ENCODE assay signal across 1 cellular context in genomic region chr12:110079477-110080400, GRCh38.
TF ChIP-seq lines count a peak whose summit lies in the region.

No MANE protein-coding gene starts in this region.

TF ChIP-seq in HepG2, 621 proteins besides CTCF, POLR2A, EP300 and RAD21 (continued from another document and continues in another):
- TF ChIP-seq, protein P1, sequence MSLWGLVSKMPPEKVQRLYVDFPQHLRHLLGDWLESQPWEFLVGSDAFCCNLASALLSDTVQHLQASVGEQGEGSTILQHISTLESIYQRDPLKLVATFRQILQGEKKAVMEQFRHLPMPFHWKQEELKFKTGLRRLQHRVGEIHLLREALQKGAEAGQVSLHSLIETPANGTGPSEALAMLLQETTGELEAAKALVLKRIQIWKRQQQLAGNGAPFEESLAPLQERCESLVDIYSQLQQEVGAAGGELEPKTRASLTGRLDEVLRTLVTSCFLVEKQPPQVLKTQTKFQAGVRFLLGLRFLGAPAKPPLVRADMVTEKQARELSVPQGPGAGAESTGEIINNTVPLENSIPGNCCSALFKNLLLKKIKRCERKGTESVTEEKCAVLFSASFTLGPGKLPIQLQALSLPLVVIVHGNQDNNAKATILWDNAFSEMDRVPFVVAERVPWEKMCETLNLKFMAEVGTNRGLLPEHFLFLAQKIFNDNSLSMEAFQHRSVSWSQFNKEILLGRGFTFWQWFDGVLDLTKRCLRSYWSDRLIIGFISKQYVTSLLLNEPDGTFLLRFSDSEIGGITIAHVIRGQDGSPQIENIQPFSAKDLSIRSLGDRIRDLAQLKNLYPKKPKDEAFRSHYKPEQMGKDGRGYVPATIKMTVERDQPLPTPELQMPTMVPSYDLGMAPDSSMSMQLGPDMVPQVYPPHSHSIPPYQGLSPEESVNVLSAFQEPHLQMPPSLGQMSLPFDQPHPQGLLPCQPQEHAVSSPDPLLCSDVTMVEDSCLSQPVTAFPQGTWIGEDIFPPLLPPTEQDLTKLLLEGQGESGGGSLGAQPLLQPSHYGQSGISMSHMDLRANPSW (CRISPR knock-in tag; IDR thresholded peaks at IDR 0.05; ENCODE audit: borderline replicate concordance) = no peak
- TF ChIP-seq FOSL1 (CRISPR knock-in tag; IDR thresholded peaks at IDR 0.05; ENCODE audit: borderline replicate concordance) = no peak
- TF ChIP-seq KDM6A (CRISPR knock-in tag; IDR thresholded peaks at IDR 0.05; ENCODE audit: low read depth) = peak; percentile 57; the same call in 1 of the 2 replicates
- no peak for TF ChIP-seq ZNF83 (CRISPR knock-in tag; IDR thresholded peaks at IDR 0.05; ENCODE audit: borderline replicate concordance)
- TF ChIP-seq ZNF430 (CRISPR knock-in tag; IDR thresholded peaks at IDR 0.05) = 0 out of 2 replicates have a peak, but pooled peaks have one; percentile 39
- TF ChIP-seq ZNF792 (CRISPR knock-in tag; IDR thresholded peaks at IDR 0.05) = 0 out of 2 replicates have a peak, but pooled peaks have one; percentile 35
- peak; percentile 62 for TF ChIP-seq DRAP1 (CRISPR knock-in tag; IDR thresholded peaks at IDR 0.05)
- no peak for TF ChIP-seq JUND (CRISPR knock-in tag; IDR thresholded peaks at IDR 0.05)
- no peak; the same call in 1 of the 2 replicates for TF ChIP-seq DZIP1 (CRISPR knock-in tag; IDR thresholded peaks at IDR 0.05)
- no peak for TF ChIP-seq ZBTB8A (CRISPR knock-in tag; IDR thresholded peaks at IDR 0.05; ENCODE audit: borderline replicate concordance, low read depth)
- peak; percentile 78 for TF ChIP-seq MED1 (CRISPR knock-in tag; IDR thresholded peaks at IDR 0.05)
- TF ChIP-seq CSRNP1 (CRISPR knock-in tag; IDR thresholded peaks at IDR 0.05) = 0 out of 2 replicates have a peak, but pooled peaks have one; percentile 45
- no peak for TF ChIP-seq ZNF704 (CRISPR knock-in tag; IDR thresholded peaks at IDR 0.05; ENCODE audit: borderline replicate concordance)
- TF ChIP-seq, protein P2, sequence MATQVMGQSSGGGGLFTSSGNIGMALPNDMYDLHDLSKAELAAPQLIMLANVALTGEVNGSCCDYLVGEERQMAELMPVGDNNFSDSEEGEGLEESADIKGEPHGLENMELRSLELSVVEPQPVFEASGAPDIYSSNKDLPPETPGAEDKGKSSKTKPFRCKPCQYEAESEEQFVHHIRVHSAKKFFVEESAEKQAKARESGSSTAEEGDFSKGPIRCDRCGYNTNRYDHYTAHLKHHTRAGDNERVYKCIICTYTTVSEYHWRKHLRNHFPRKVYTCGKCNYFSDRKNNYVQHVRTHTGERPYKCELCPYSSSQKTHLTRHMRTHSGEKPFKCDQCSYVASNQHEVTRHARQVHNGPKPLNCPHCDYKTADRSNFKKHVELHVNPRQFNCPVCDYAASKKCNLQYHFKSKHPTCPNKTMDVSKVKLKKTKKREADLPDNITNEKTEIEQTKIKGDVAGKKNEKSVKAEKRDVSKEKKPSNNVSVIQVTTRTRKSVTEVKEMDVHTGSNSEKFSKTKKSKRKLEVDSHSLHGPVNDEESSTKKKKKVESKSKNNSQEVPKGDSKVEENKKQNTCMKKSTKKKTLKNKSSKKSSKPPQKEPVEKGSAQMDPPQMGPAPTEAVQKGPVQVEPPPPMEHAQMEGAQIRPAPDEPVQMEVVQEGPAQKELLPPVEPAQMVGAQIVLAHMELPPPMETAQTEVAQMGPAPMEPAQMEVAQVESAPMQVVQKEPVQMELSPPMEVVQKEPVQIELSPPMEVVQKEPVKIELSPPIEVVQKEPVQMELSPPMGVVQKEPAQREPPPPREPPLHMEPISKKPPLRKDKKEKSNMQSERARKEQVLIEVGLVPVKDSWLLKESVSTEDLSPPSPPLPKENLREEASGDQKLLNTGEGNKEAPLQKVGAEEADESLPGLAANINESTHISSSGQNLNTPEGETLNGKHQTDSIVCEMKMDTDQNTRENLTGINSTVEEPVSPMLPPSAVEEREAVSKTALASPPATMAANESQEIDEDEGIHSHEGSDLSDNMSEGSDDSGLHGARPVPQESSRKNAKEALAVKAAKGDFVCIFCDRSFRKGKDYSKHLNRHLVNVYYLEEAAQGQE (IDR thresholded peaks at IDR 0.05; ENCODE audit: borderline replicate concordance in 1 of 2, low read depth in 1 of 2, low read length in 2 of 2) = no peak
- no peak for TF ChIP-seq KDM3A (CRISPR knock-in tag; IDR thresholded peaks at IDR 0.05; ENCODE audit: low read depth)
- TF ChIP-seq KDM1A (CRISPR knock-in tag; IDR thresholded peaks at IDR 0.05) = no peak; the same call in 1 of the 2 replicates
- no peak for TF ChIP-seq ZEB1 (IDR thresholded peaks at IDR 0.05; ENCODE audit: insufficient replicate concordance, low read depth)
- TF ChIP-seq ZNF44 (CRISPR knock-in tag; IDR thresholded peaks at IDR 0.05) = no peak
- TF ChIP-seq ZFX (CRISPR knock-in tag; IDR thresholded peaks at IDR 0.05; ENCODE audit: low read depth) = peak; percentile 56; the same call in 1 of the 2 replicates
- TF ChIP-seq THAP7 (CRISPR knock-in tag; IDR thresholded peaks at IDR 0.05) = no peak
- TF ChIP-seq HDAC2 (CRISPR knock-in tag; IDR thresholded peaks at IDR 0.05) = peak; percentile 77
- TF ChIP-seq TARDBP (CRISPR knock-in tag; IDR thresholded peaks at IDR 0.05) = peak; percentile 59; the same call in 1 of the 2 replicates
- no peak for TF ChIP-seq ZNF619 (CRISPR knock-in tag; IDR thresholded peaks at IDR 0.05)
- no peak for TF ChIP-seq NFE2 (CRISPR knock-in tag; IDR thresholded peaks at IDR 0.05)
- TF ChIP-seq ZBTB7B (CRISPR knock-in tag; IDR thresholded peaks at IDR 0.05) = peak; percentile 41; the same call in 1 of the 2 replicates
- TF ChIP-seq MAFG (CRISPR knock-in tag; IDR thresholded peaks at IDR 0.05) = no peak
- TF ChIP-seq ZFP62 (CRISPR knock-in tag; IDR thresholded peaks at IDR 0.05) = no peak
- TF ChIP-seq ZIK1 (CRISPR knock-in tag; IDR thresholded peaks at IDR 0.05; ENCODE audit: borderline replicate concordance, low read depth) = no peak
- TF ChIP-seq ZNF780A (CRISPR knock-in tag; IDR thresholded peaks at IDR 0.05) = no peak
- no peak for TF ChIP-seq MTA1 (CRISPR knock-in tag; IDR thresholded peaks at IDR 0.05; ENCODE audit: borderline replicate concordance)
- TF ChIP-seq, protein P3, sequence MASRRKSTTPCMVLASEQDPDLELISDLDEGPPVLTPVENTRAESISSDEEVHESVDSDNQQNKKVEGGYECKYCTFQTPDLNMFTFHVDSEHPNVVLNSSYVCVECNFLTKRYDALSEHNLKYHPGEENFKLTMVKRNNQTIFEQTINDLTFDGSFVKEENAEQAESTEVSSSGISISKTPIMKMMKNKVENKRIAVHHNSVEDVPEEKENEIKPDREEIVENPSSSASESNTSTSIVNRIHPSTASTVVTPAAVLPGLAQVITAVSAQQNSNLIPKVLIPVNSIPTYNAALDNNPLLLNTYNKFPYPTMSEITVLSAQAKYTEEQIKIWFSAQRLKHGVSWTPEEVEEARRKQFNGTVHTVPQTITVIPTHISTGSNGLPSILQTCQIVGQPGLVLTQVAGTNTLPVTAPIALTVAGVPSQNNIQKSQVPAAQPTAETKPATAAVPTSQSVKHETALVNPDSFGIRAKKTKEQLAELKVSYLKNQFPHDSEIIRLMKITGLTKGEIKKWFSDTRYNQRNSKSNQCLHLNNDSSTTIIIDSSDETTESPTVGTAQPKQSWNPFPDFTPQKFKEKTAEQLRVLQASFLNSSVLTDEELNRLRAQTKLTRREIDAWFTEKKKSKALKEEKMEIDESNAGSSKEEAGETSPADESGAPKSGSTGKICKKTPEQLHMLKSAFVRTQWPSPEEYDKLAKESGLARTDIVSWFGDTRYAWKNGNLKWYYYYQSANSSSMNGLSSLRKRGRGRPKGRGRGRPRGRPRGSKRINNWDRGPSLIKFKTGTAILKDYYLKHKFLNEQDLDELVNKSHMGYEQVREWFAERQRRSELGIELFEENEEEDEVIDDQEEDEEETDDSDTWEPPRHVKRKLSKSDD (CRISPR knock-in tag; IDR thresholded peaks at IDR 0.05; ENCODE audit: low read depth) = 0 out of 2 replicates have a peak, but pooled peaks have one; percentile 65
- no peak for TF ChIP-seq ZNF547 (CRISPR knock-in tag; IDR thresholded peaks at IDR 0.05)
- TF ChIP-seq SKI (IDR thresholded peaks at IDR 0.05; ENCODE audit: partially characterized antibody) = peak; percentile 40
- peak; percentile 76 for TF ChIP-seq ZNF335 (CRISPR knock-in tag; IDR thresholded peaks at IDR 0.05)
- no peak for TF ChIP-seq PAX8 (CRISPR knock-in tag; IDR thresholded peaks at IDR 0.05; ENCODE audit: borderline replicate concordance)
- TF ChIP-seq, protein P4, sequence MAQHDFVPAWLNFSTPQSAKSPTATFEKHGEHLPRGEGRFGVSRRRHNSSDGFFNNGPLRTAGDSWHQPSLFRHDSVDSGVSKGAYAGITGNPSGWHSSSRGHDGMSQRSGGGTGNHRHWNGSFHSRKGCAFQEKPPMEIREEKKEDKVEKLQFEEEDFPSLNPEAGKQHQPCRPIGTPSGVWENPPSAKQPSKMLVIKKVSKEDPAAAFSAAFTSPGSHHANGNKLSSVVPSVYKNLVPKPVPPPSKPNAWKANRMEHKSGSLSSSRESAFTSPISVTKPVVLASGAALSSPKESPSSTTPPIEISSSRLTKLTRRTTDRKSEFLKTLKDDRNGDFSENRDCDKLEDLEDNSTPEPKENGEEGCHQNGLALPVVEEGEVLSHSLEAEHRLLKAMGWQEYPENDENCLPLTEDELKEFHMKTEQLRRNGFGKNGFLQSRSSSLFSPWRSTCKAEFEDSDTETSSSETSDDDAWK (CRISPR knock-in tag; IDR thresholded peaks at IDR 0.05) = no peak
- TF ChIP-seq PCBP1 (IDR thresholded peaks at IDR 0.05; ENCODE audit: borderline replicate concordance, low read depth, low read length) = no peak
- no peak for TF ChIP-seq ZNF274 (CRISPR knock-in tag; IDR thresholded peaks at IDR 0.05)
- TF ChIP-seq BRD4 (CRISPR knock-in tag; IDR thresholded peaks at IDR 0.05) = peak; percentile 21; the same call in 1 of the 2 replicates
- TF ChIP-seq ZBTB4 (CRISPR knock-in tag; IDR thresholded peaks at IDR 0.05; ENCODE audit: borderline replicate concordance) = 0 out of 2 replicates have a peak, but pooled peaks have one; percentile 49
- peak; percentile 67 for TF ChIP-seq KDM2A (CRISPR knock-in tag; IDR thresholded peaks at IDR 0.05; ENCODE audit: borderline replicate concordance, low read depth)
